ENCODE assay signal across 18 cellular contexts in genomic region chr22:22248878-22249277, GRCh38. TPM values are rescaled to one million over a fixed set of nuclear protein-coding genes. Genes with fewer than 3 reads are reported as not detected.
A peak's percentile ranks its signal among the peaks of the same experiment; 100 is the strongest.
DNase-seq lines count a peak whose midpoint lies in the region; ATAC-seq and FAIRE-seq lines count a peak whose summit lies in the region.
"Had no signal": no experiment of that assay in that cellular context is flagged by ENCODE, and none has a peak within 500 bp of the region (broad histone marks: within the 10 kb centered on the region; RNA-seq: fewer than 3 reads in every experiment).

No MANE protein-coding gene starts in this region.

- H3K36me3 Mint-ChIP-seq in activated CD8-positive, alpha-beta T cell treated with anti-CD3 and anti-CD28 coated beads, Interleukin-2, amount 10 ng/mL, durations not matched to agents 7 days and 5 days (ENCODE audit: low read depth), result no peaks in the 10 kb centered on the region

- CTCF ChIA-PET in activated CD8-positive, alpha-beta T cell treated with anti-CD3 and anti-CD28 coated beads, Interleukin-2, amount 10 ng/mL, durations not matched to agents 7 days and 5 days (lab: Charles Lee), result interaction anchor here (0.9 to 2.7 kb wide), 3 partner anchors 13 to 38 kb away, joined by 3 to 18 read pairs (median 3); no protein-coding TSS in a partner anchor

- H3K4me1 Mint-ChIP-seq in stimulated activated naive CD8-positive, alpha-beta T cell treated with anti-CD3 and anti-CD28 coated beads, Interleukin-15, amount 100 ng/mL, for 72 hours, result peaks cover 25% of the 10 kb centered on the region
- peaks cover 29% of the 10 kb centered on the region for H3K4me1 Mint-ChIP-seq in activated CD8-positive, alpha-beta T cell treated with anti-CD3 and anti-CD28 coated beads, Interleukin-2, amount 10 ng/mL, durations not matched to agents 7 days and 5 days (ENCODE audit: low read depth)
- H3K4me1 Mint-ChIP-seq: nephron progenitor cell had no signal

- ATAC-seq in stimulated activated naive CD8-positive, alpha-beta T cell treated with anti-CD3 and anti-CD28 coated beads, Interleukin-15, amount 100 ng/mL, for 72 hours, result peak; percentile 65
- ATAC-seq in stimulated activated naive CD8-positive, alpha-beta T cell treated with anti-CD3 and anti-CD28 coated beads, Interleukin-15, Interleukin-2, amounts not matched to agents 100 U/mL and 50 U/mL, for 24 hours, result no peak
- peak; percentile 88 for ATAC-seq in activated CD8-positive, alpha-beta T cell treated with anti-CD3 and anti-CD28 coated beads, Interleukin-2, amount 10 ng/mL, durations not matched to agents 7 days and 5 days
- ATAC-seq in GM18498 (IDR thresholded peaks at IDR 0.05; ENCODE audit: unreplicated experiment), result no peak
- ATAC-seq: HCT116, right cardiac atrium had no signal

- no peaks in the 10 kb centered on the region for H3K9me3 Mint-ChIP-seq in stimulated activated naive CD8-positive, alpha-beta T cell treated with anti-CD3 and anti-CD28 coated beads, Interleukin-15, amount 100 ng/mL, for 72 hours
- no peaks in the 10 kb centered on the region for H3K9me3 Mint-ChIP-seq in activated CD8-positive, alpha-beta T cell treated with anti-CD3 and anti-CD28 coated beads, Interleukin-2, amount 10 ng/mL, durations not matched to agents 7 days and 5 days (ENCODE audit: insufficient read depth)
- H3K9me3 Mint-ChIP-seq: nephron progenitor cell had no signal

- peaks cover 23% of the 10 kb centered on the region for H3K27me3 Mint-ChIP-seq in stimulated activated naive CD8-positive, alpha-beta T cell treated with anti-CD3 and anti-CD28 coated beads, Interleukin-15, amount 100 ng/mL, for 72 hours
- no peaks in the 10 kb centered on the region for H3K27me3 Mint-ChIP-seq in activated CD8-positive, alpha-beta T cell treated with anti-CD3 and anti-CD28 coated beads, Interleukin-2, amount 10 ng/mL, durations not matched to agents 7 days and 5 days (ENCODE audit: low read depth)

- POLR2A ChIA-PET in activated CD8-positive, alpha-beta T cell treated with anti-CD3 and anti-CD28 coated beads, Interleukin-2, amount 10 ng/mL, durations not matched to agents 7 days and 5 days (lab: Charles Lee), result no interaction called here

- FAIRE-seq in urothelium cell line (lab: Jason Lieb, UNC), result no peak

- H3K4me3 Mint-ChIP-seq in stimulated activated naive CD8-positive, alpha-beta T cell treated with anti-CD3 and anti-CD28 coated beads, Interleukin-15, amount 100 ng/mL, for 72 hours, result no peak overlapping the region
- peak overlapping the region; percentile 20 for H3K4me3 Mint-ChIP-seq in activated CD8-positive, alpha-beta T cell treated with anti-CD3 and anti-CD28 coated beads, Interleukin-2, amount 10 ng/mL, durations not matched to agents 7 days and 5 days
- H3K4me3 Mint-ChIP-seq: nephron progenitor cell had no signal

- H3K27ac Mint-ChIP-seq in stimulated activated naive CD8-positive, alpha-beta T cell treated with anti-CD3 and anti-CD28 coated beads, Interleukin-15, amount 100 ng/mL, for 72 hours, result peak overlapping the region; percentile 64 to 65
- peak overlapping the region; percentile 43 for H3K27ac Mint-ChIP-seq in activated CD8-positive, alpha-beta T cell treated with anti-CD3 and anti-CD28 coated beads, Interleukin-2, amount 10 ng/mL, durations not matched to agents 7 days and 5 days
- H3K27ac Mint-ChIP-seq: nephron progenitor cell had no signal

- peak in 1 of 2 donors; percentile 13 for DNase-seq in stimulated activated naive CD8-positive, alpha-beta T cell treated with anti-CD3 and anti-CD28 coated beads, Interleukin-15, amount 100 ng/mL, for 72 hours
- DNase-seq in stimulated activated naive CD8-positive, alpha-beta T cell treated with anti-CD3 and anti-CD28 coated beads, Interleukin-15, Interleukin-2, amounts not matched to agents 100 U/mL and 50 U/mL, for 24 hours, result no peak
- DNase-seq in MV-4-11 (lab: John Stamatoyannopoulos, UW), result peak; percentile 67
- peak; percentile 61 for DNase-seq in activated CD8-positive, alpha-beta T cell treated with anti-CD3 and anti-CD28 coated beads, Interleukin-2, amount 10 ng/mL, durations not matched to agents 7 days and 5 days
- DNase-seq in urothelium cell line (ENCODE audit: low spot score), result no peak
- DNase-seq in mucosa of gallbladder (ENCODE audit: low spot score), result no peak
- DNase-seq: amniotic stem cell; esophagus squamous epithelium; left ventricle myocardium inferior; NCI-H226; nephron progenitor cell; right cardiac atrium; stimulated activated CD4-positive, alpha-beta T cell treated with anti-CD3 and anti-CD28 coated beads, Interleukin-4, amount 100 ng/mL, for 4 hours; stimulated activated naive CD4-positive, alpha-beta T cell treated with Interleukin-2 at 50 U/mL for 16 hours had no signal

RNA-seq across cellular contexts. Expression of gene VPREB1, which starts 4.3 kb away (rescaled TPM):
- total RNA-seq in activated CD8-positive, alpha-beta T cell treated with anti-CD3 and anti-CD28 coated beads, Interleukin-2, amount 10 ng/mL, durations not matched to agents 7 days and 5 days, result not detected
- total RNA-seq in mucosa of gallbladder, result not detected
- total RNA-seq: esophagus squamous epithelium, left ventricle myocardium inferior, M059J, right cardiac atrium, RPMI7951 had no signal

Comparison
In these comparisons a context has a peak if more than half of its experiments do, and no peak if none do; other contexts are left out.
1. ATAC-seq: peak in stimulated activated naive CD8-positive, alpha-beta T cell treated with anti-CD3 and anti-CD28 coated beads, Interleukin-15, amount 100 ng/mL, for 72 hours (single experiment) and activated CD8-positive, alpha-beta T cell treated with anti-CD3 and anti-CD28 coated beads, Interleukin-2, amount 10 ng/mL, durations not matched to agents 7 days and 5 days (single experiment); none in stimulated activated naive CD8-positive, alpha-beta T cell treated with anti-CD3 and anti-CD28 coated beads, Interleukin-15, Interleukin-2, amounts not matched to agents 100 U/mL and 50 U/mL, for 24 hours (single experiment) and GM18498 (single experiment).
2. DNase-seq: peak in MV-4-11 (single experiment) and activated CD8-positive, alpha-beta T cell treated with anti-CD3 and anti-CD28 coated beads, Interleukin-2, amount 10 ng/mL, durations not matched to agents 7 days and 5 days (single experiment); none in stimulated activated naive CD8-positive, alpha-beta T cell treated with anti-CD3 and anti-CD28 coated beads, Interleukin-15, Interleukin-2, amounts not matched to agents 100 U/mL and 50 U/mL, for 24 hours (single experiment), urothelium cell line (single experiment) and mucosa of gallbladder (single experiment).